9 cellular contexts compared by ENCODE assay signal in the genomic region with DNA sequence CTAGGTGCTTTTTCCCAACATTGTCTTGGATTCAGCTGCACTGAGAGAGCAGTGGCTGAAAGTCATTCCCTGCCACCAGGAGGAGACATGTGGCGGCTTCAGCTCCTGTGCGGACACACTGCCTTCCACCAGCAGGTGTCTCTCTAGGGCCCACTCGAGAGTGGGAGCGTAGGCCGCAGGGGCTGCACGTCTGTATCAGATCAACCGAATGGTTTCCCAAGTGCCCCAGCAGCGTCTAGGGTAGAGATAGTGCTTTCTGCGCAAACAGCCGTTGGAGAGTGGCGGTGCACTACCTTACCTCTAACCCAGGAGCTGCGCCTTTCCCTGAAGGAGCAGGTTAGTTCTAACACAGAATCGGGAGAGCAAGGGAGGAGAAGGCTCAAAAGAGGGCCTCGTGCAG. TPM values are rescaled to one million over a fixed set of nuclear protein-coding genes. Genes with fewer than 3 reads are reported as not detected.
DNase-seq lines count a peak whose midpoint lies in the region; ATAC-seq and TF ChIP-seq lines count a peak whose summit lies in the region.
"Had no signal": no experiment of that assay in that cellular context is flagged by ENCODE, and none has a peak within 500 bp of the region (broad histone marks: within the 10 kb centered on the region; RNA-seq: fewer than 3 reads in every experiment).

No MANE protein-coding gene starts in this region.

- no peaks in the 10 kb centered on the region for H4K20me1 ChIP-seq in SK-N-SH (ENCODE audit: insufficient read depth)

- ATAC-seq in GM19351 (IDR thresholded peaks at IDR 0.05; ENCODE audit: unreplicated experiment) (no peak), GM18907 (IDR thresholded peaks at IDR 0.05; ENCODE audit: unreplicated experiment) (no peak)

- CTCF ChIA-PET in SK-N-SH (lab: Yijun Ruan, JAX) = interaction anchor here (0.6 to 8.9 kb wide), 53 partner anchors 10 to 621 kb away, joined by 3 to 235 read pairs (median 5); a partner anchor contains a TSS

- H3K9ac ChIP-seq in SK-N-SH = no peak overlapping the region

- no peaks in the 10 kb centered on the region for H3K36me3 Mint-ChIP-seq in HFFc6 (ENCODE audit: low read depth)

- H3K4me1 ChIP-seq in SK-N-SH (ENCODE audit: control insufficient read depth in 1 of 2, insufficient read depth in 2 of 2, low read depth in 1 of 2, low read length in 1 of 2) = peaks cover 0 to 5% of the 10 kb centered on the region in 2 experiments; a peak in 1 of 4 replicates
- no peaks in the 10 kb centered on the region for H3K4me1 ChIP-seq in adrenal gland (replicated peaks in 1 of 2)

- POLR2A ChIA-PET in SK-N-SH (lab: Yijun Ruan, JAX) = interaction anchor here (1.0 to 1.7 kb wide), 3 partner anchors 16 to 144 kb away, joined by 3 to 14 read pairs (median 4); a partner anchor contains a TSS

- H3F3A ChIP-seq in SK-N-SH (replicated peaks; ENCODE audit: insufficient read depth) = no peaks in the 10 kb centered on the region

- TF ChIP-seq CTCF in HFFc6 (IDR thresholded peaks at IDR 0.05) = peak; percentile 75
- peak; percentile 72 for TF ChIP-seq CTCF in SK-N-SH (IDR thresholded peaks at IDR 0.05)
- TF ChIP-seq CTCF in adrenal gland (IDR thresholded peaks at IDR 0.05) = peak; percentile 59 to 91 (median 76)

- no peak overlapping the region for H3K27ac Mint-ChIP-seq in HFFc6
- H3K27ac Mint-ChIP-seq: T-helper 1 cell treated with Interleukin-12 subunit alpha and Interleukin-12 subunit beta and Interleukin-4 antibody, amounts not matched to agents 30 μg/mL and 1 μg/mL, for 36 hours had no signal

- H3K27me3 ChIP-seq in SK-N-SH (ENCODE audit: insufficient read depth) = no peaks in the 10 kb centered on the region
- no peaks in the 10 kb centered on the region for H3K27me3 ChIP-seq in adrenal gland

- no peak overlapping the region for H3K4me2 ChIP-seq in SK-N-SH

- TF ChIP-seq EP300 in SK-N-SH (IDR thresholded peaks at IDR 0.05; ENCODE audit: borderline replicate concordance in 1 of 2, low read depth in 1 of 2, low read length in 1 of 2) = no peak; a peak in 1 of 4 replicates

- H2AFZ ChIP-seq in SK-N-SH (ENCODE audit: low read depth) = no peak overlapping the region

- DNase-seq in DMS53 (lab: John Stamatoyannopoulos, UW) (peak; percentile 90), HFFc6 (peak; percentile 57), SK-N-SH (peak; percentile 95), adrenal gland (peak; percentile 63 to 84 (median 75)), iPS DF 19.7 (ENCODE audit: low read depth, low spot score) (peak; percentile 67)
- peak; percentile 41 to 55 for DNase-seq in stimulated activated CD4-positive, alpha-beta T cell treated with anti-CD3 and anti-CD28 coated beads, Interleukin-15, amount 100 ng/mL, for 48 hours (ENCODE audit: low read depth in 2 of 2)

- H3K9me3 Mint-ChIP-seq in HFFc6 = no peaks in the 10 kb centered on the region; the same call in none of the 2 replicates
- H3K9me3 Mint-ChIP-seq: T-helper 1 cell treated with Interleukin-12 subunit alpha and Interleukin-12 subunit beta and Interleukin-4 antibody, amounts not matched to agents 30 μg/mL and 1 μg/mL, for 36 hours had no signal

- peaks cover 2% of the 10 kb centered on the region for H3K27me3 Mint-ChIP-seq in HFFc6 (ENCODE audit: insufficient read depth)

- H3K36me3 ChIP-seq in SK-N-SH (replicated peaks in 1 of 2; ENCODE audit: control insufficient read depth in 1 of 2, insufficient read depth in 2 of 2, low read length in 1 of 2) (no peaks in the 10 kb centered on the region), adrenal gland (replicated peaks in 1 of 2) (no peaks in the 10 kb centered on the region)

- H3K27ac ChIP-seq in SK-N-SH (ENCODE audit: low read depth in 2 of 2, low read length in 1 of 2) = no peak overlapping the region; a peak in 1 of 4 replicates
- no peak overlapping the region for H3K27ac ChIP-seq in adrenal gland

- H3K79me2 ChIP-seq in SK-N-SH (ENCODE audit: insufficient read depth) = no peaks in the 10 kb centered on the region

- 68% methylated on average over 14 of the region's 14 CpGs for WGBS in SK-N-SH (ENCODE audit: low lambda C conversion rate)
- 31 to 53% (median 36%) methylated on average over 9 to 14 of the region's 14 CpGs for WGBS in adrenal gland, 4 donors

- intact Hi-C loops in adrenal gland (cut with DNase I) = no loop called here

- no peak for TF ChIP-seq POLR2A in adrenal gland (IDR thresholded peaks at IDR 0.05)

- H3K4me1 Mint-ChIP-seq in HFFc6 (ENCODE audit: low read depth) = no peaks in the 10 kb centered on the region

- H3K4me3 ChIP-seq in SK-N-SH (ENCODE audit: low read depth in 2 of 2, low read length in 1 of 2) (no peak overlapping the region; a peak in 1 of 4 replicates), adrenal gland (no peak overlapping the region)

- peak; percentile 98 for TF ChIP-seq RAD21 in SK-N-SH (IDR thresholded peaks at IDR 0.05; ENCODE audit: low read length)

- H3K9me3 ChIP-seq in SK-N-SH = no peaks in the 10 kb centered on the region
- H3K9me3 ChIP-seq in adrenal gland (replicated peaks in 1 of 3) = no peaks in the 10 kb centered on the region

- no peaks in the 10 kb centered on the region for H3K9me2 ChIP-seq in SK-N-SH

- no peak overlapping the region for H3K4me3 Mint-ChIP-seq in HFFc6
- H3K4me3 Mint-ChIP-seq: T-helper 1 cell treated with Interleukin-12 subunit alpha and Interleukin-12 subunit beta and Interleukin-4 antibody, amounts not matched to agents 30 μg/mL and 1 μg/mL, for 36 hours had no signal

TF ChIP-seq in SK-N-SH, 30 proteins besides CTCF, POLR2A, EP300 and RAD21 (continues in another document):
- peak; percentile 85 for TF ChIP-seq GATA2 (CRISPR knock-in tag; IDR thresholded peaks at IDR 0.05)
- TF ChIP-seq RCOR1 (IDR thresholded peaks at IDR 0.05; ENCODE audit: low read length) = peak; percentile 90
- no peak for TF ChIP-seq FOXM1 (IDR thresholded peaks at IDR 0.05; ENCODE audit: low read depth)
- TF ChIP-seq, protein P1, sequence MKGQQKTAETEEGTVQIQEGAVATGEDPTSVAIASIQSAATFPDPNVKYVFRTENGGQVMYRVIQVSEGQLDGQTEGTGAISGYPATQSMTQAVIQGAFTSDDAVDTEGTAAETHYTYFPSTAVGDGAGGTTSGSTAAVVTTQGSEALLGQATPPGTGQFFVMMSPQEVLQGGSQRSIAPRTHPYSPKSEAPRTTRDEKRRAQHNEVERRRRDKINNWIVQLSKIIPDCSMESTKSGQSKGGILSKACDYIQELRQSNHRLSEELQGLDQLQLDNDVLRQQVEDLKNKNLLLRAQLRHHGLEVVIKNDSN (IDR thresholded peaks at IDR 0.05; ENCODE audit: borderline replicate concordance, low read depth) = no peak
- TF ChIP-seq, protein P2, sequence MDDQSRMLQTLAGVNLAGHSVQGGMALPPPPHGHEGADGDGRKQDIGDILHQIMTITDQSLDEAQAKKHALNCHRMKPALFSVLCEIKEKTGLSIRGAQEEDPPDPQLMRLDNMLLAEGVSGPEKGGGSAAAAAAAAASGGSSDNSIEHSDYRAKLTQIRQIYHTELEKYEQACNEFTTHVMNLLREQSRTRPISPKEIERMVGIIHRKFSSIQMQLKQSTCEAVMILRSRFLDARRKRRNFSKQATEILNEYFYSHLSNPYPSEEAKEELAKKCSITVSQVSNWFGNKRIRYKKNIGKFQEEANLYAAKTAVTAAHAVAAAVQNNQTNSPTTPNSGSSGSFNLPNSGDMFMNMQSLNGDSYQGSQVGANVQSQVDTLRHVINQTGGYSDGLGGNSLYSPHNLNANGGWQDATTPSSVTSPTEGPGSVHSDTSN (IDR thresholded peaks at IDR 0.05) = no peak
- TF ChIP-seq ELF1 (IDR thresholded peaks at IDR 0.05) = no peak
- TF ChIP-seq SMC3 (IDR thresholded peaks at IDR 0.05; ENCODE audit: low read depth, low read length) = peak; percentile 99
- no peak for TF ChIP-seq RXRA (IDR thresholded peaks at IDR 0.05; ENCODE audit: borderline replicate concordance, low read depth)
- 0 out of 2 replicates have a peak, but pooled peaks have one; percentile 47 for TF ChIP-seq RFX5 (IDR thresholded peaks at IDR 0.05; ENCODE audit: low read length)
- TF ChIP-seq, protein P3, sequence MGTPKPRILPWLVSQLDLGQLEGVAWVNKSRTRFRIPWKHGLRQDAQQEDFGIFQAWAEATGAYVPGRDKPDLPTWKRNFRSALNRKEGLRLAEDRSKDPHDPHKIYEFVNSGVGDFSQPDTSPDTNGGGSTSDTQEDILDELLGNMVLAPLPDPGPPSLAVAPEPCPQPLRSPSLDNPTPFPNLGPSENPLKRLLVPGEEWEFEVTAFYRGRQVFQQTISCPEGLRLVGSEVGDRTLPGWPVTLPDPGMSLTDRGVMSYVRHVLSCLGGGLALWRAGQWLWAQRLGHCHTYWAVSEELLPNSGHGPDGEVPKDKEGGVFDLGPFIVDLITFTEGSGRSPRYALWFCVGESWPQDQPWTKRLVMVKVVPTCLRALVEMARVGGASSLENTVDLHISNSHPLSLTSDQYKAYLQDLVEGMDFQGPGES (IDR thresholded peaks at IDR 0.05; ENCODE audit: low read depth, low read length) = no peak
- TF ChIP-seq FOXJ3 (CRISPR knock-in tag; IDR thresholded peaks at IDR 0.05) = peak; percentile 22; the same call in 1 of the 2 replicates
- TF ChIP-seq CHD2 (IDR thresholded peaks at IDR 0.05; ENCODE audit: low read length, partially characterized antibody) = peak; percentile 89
- TF ChIP-seq NFIC (IDR thresholded peaks at IDR 0.05; ENCODE audit: borderline replicate concordance) = no peak
- TF ChIP-seq MXI1 (IDR thresholded peaks at IDR 0.05; ENCODE audit: low read depth, low read length) = peak; percentile 77; the same call in 1 of the 2 replicates

RNA-seq across cellular contexts. Expression of a gene that starts 31.7 kb away (rescaled TPM):
- total RNA-seq in HFFc6 (2021; fragmentation: NEBNext Ultra II Directional; extraction: Animal tissue kit (Norgen Biotek cat#: 25700)) = not detected
- polyA plus RNA-seq in SK-N-SH (2012; rRNA removed) (not detected in 2 replicates), adrenal gland (under 1 TPM in 2 of 3 donors, not detected in 1; 0.04 to 0.08 TPM)
- polyA plus RNA-seq in SK-N-SH (2012; cell fraction: cytosol; rRNA removed) = 0.01 TPM in 1 of 2 replicates, not detected in the other
- polyA plus RNA-seq in SK-N-SH (2012; cell fraction: nucleus; rRNA removed) = 0.01 and 0.05 TPM in 2 replicates
- not detected for total RNA-seq in adrenal gland

RNA-seq across cellular contexts. Expression of a gene that starts 53.3 kb away (rescaled TPM):
- under 1 TPM; 0.09 to 0.43 (median 0.24) TPM for total RNA-seq in HFFc6 (2021; fragmentation: NEBNext Ultra II Directional; extraction: Animal tissue kit (Norgen Biotek cat#: 25700))
- 3.5 and 4.3 TPM in 2 replicates for polyA plus RNA-seq in SK-N-SH (2012; rRNA removed)
- polyA plus RNA-seq in SK-N-SH (2012; cell fraction: cytosol; rRNA removed) = 1.8 and 4.2 TPM in 2 replicates
- polyA plus RNA-seq in SK-N-SH (2012; cell fraction: nucleus; rRNA removed) = 5.6 and 9.4 TPM in 2 replicates
- total RNA-seq in adrenal gland = 1 to 10 TPM in 6 of 8 donors, under 1 TPM in 2; 0.55 to 7.8 (median 1.4) TPM
- polyA plus RNA-seq in adrenal gland = 1 to 10 TPM in 2 of 3 donors, under 1 TPM in 1; 0.16 to 5.2 (median 2.8) TPM

RNA-seq across cellular contexts. Expression of a gene that starts 54.8 kb away (rescaled TPM):
- total RNA-seq in HFFc6 (2021; fragmentation: NEBNext Ultra II Directional; extraction: Animal tissue kit (Norgen Biotek cat#: 25700)) = 10 to 100 TPM; 39.8 to 50.4 (median 42.1) TPM
- polyA plus RNA-seq in SK-N-SH (2012; rRNA removed) (29.5 and 36.7 TPM in 2 replicates), adrenal gland (100 to 1,000 TPM in 2 of 3 donors, 1 to 10 TPM in 1; 8.4 to 188 (median 112) TPM)
- polyA plus RNA-seq in SK-N-SH (2012; cell fraction: cytosol; rRNA removed) = 5.5 and 11.0 TPM in 2 replicates
- polyA plus RNA-seq in SK-N-SH (2012; cell fraction: nucleus; rRNA removed) = 159 and 241 TPM in 2 replicates
- 10 to 100 TPM; 35.2 to 68.4 (median 49.5) TPM for total RNA-seq in adrenal gland
